ENCODE assay signal across 1 cellular context in the genomic region with DNA sequence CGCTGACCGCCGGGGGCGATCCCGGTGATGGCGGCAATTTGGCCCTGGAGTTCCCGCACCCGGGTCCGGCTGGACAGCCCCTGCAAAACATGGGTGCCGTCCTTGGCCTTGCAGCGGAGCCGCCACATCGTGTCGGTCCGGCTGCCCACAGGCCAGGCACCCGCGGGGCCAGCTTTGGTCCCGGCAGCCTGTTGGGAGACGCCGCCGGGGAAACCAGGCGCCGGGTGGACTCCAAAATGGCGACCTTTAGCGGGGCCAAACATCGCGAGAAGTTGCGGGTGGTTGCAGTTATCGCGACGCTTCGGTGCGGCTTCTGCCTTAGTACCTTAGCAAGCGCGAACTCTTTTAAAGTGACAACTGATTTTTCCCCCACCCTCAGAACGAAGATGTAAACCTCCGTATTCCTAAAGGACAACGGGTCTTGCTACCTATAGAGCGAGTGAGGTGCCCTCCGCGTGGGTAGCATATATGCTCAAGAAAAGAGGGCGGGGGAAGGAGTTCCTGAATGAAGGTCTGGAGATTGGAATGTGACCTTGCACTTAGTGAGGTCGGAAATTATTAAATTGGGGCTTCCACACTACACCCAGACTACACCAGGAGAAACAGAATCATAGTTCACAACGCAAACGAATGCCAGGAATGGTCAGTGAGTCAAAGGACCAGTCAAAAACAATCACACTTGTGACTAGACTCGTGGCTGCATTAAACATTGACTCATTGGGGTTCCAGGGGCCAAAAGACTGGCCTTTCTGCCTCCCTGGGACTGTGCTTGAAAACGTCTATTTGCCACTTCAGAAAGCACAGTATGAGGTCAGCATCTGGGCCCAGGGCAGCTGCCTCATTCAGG.
A peak's percentile ranks its signal among the peaks of the same experiment; 100 is the strongest.
TF ChIP-seq lines count a peak whose summit lies in the region.

YOD1 (minus strand) TSS at position 441 of the 847 bp plus-strand sequence; CDS start at position 263, 178 bp downstream.

TF ChIP-seq in HepG2, 621 proteins besides CTCF, POLR2A, EP300 and RAD21 (continued from another document and continues in another):
- peak; percentile 81 for TF ChIP-seq UBTF (CRISPR knock-in tag; IDR thresholded peaks at IDR 0.05)
- TF ChIP-seq RARG (CRISPR knock-in tag; IDR thresholded peaks at IDR 0.05; ENCODE audit: low read depth), result no peak
- no peak for TF ChIP-seq DNMT1 (CRISPR knock-in tag; IDR thresholded peaks at IDR 0.05)
- no peak for TF ChIP-seq MAFG (CRISPR knock-in tag; IDR thresholded peaks at IDR 0.05)
- TF ChIP-seq ZNF441 (CRISPR knock-in tag; IDR thresholded peaks at IDR 0.05; ENCODE audit: borderline replicate concordance), result no peak
- TF ChIP-seq, protein P1, sequence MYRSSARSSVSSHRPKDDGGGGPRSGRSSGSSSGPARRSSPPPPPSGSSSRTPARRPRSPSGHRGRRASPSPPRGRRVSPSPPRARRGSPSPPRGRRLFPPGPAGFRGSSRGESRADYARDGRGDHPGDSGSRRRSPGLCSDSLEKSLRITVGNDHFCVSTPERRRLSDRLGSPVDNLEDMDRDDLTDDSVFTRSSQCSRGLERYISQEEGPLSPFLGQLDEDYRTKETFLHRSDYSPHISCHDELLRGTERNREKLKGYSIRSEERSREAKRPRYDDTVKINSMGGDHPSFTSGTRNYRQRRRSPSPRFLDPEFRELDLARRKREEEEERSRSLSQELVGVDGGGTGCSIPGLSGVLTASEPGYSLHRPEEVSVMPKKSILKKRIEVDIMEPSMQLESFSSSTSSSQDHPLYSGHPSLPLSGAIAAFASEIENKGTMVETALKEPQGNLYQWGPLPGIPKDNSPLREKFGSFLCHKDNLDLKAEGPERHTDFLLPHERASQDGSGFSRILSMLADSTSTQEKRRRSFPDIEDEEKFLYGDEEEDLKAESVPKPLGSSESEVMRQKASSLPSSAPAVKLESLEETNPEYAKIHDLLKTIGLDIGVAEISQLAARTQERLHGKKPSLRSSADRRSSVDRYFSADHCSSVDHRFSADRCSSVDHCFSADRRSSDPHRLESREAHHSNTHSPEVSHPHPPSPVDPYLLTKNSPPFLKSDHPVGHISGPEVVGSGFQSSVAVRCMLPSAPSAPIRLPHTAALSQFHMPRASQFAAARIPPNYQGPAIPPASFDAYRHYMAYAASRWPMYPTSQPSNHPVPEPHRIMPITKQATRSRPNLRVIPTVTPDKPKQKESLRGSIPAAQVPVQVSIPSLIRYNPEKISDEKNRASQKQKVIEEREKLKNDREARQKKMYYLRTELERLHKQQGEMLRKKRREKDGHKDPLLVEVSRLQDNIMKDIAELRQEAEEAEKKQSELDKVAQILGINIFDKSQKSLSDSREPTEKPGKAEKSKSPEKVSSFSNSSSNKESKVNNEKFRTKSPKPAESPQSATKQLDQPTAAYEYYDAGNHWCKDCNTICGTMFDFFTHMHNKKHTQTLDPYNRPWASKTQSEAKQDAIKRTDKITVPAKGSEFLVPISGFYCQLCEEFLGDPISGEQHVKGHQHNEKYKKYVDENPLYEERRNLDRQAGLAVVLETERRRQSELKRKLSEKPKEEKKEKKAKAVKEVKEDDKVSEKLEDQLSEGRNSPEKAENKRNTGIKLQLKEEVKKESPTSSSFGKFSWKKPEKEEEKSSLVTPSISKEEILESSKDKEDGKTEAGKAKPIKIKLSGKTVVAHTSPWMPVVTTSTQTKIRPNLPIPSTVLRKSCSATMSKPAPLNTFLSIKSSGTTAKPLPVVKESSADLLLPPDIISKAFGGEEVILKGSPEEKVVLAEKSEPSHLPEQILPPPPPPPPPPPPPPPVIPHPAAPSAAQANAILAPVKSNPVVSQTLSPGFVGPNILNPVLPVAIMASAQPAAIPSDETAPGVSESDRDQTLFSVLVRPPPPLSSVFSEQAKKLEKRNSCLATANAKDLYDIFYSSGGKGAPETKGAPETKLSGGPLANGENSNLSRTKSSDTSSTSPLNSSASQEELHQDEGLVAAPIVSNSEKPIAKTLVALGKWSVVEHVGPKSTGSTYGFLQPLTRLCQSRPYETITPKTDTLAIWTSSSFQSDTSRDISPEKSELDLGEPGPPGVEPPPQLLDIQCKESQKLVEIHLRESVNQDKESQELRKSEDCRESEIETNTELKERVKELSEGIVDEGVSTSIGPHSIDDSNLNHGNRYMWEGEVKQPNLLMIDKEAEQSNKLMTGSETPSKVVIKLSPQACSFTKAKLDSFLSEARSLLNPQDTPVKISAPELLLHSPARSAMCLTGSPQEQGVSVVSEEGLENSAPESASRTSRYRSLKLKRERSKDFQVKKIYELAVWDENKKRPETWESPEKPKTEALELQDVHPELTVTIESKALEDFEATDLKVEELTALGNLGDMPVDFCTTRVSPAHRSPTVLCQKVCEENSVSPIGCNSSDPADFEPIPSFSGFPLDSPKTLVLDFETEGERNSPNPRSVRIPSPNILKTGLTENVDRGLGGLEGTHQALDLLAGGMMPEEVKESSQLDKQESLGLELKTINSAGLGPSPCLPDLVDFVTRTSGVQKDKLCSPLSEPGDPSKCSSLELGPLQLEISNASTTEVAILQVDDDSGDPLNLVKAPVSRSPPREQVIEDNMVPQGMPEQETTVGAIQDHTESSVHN (CRISPR knock-in tag; IDR thresholded peaks at IDR 0.05), result no peak
- TF ChIP-seq ZNF446 (CRISPR knock-in tag; IDR thresholded peaks at IDR 0.05), result 0 out of 2 replicates have a peak, but pooled peaks have one; percentile 29
- peak; percentile 93 for TF ChIP-seq SRSF1 (optimal IDR thresholded peaks at IDR 0.05; ENCODE audit: low read depth, low read length)
- TF ChIP-seq MAFK (conservative IDR thresholded peaks at IDR 0.05 in 1 of 2, IDR thresholded peaks at IDR 0.05 in 1 of 2; ENCODE audit: low read length in 2 of 2), result no peak
- TF ChIP-seq, protein P2, sequence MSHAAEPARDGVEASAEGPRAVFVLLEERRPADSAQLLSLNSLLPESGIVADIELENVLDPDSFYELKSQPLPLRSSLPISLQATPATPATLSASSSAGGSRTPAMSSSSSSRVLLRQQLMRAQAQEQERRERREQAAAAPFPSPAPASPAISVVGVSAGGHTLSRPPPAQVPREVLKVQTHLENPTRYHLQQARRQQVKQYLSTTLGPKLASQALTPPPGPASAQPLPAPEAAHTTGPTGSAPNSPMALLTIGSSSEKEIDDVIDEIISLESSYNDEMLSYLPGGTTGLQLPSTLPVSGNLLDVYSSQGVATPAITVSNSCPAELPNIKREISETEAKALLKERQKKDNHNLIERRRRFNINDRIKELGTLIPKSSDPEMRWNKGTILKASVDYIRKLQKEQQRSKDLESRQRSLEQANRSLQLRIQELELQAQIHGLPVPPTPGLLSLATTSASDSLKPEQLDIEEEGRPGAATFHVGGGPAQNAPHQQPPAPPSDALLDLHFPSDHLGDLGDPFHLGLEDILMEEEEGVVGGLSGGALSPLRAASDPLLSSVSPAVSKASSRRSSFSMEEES (CRISPR knock-in tag; IDR thresholded peaks at IDR 0.05), result no peak
- TF ChIP-seq ATF6 (CRISPR knock-in tag; conservative IDR thresholded peaks at IDR 0.05), result no peak
- TF ChIP-seq ZSCAN30 (CRISPR knock-in tag; IDR thresholded peaks at IDR 0.05), result peak; percentile 34; the same call in 1 of the 2 replicates
- TF ChIP-seq CC2D1A (CRISPR knock-in tag; IDR thresholded peaks at IDR 0.05), result no peak
- no peak for TF ChIP-seq ZNF850 (CRISPR knock-in tag; conservative IDR thresholded peaks at IDR 0.05)
- no peak for TF ChIP-seq ZNF296 (CRISPR knock-in tag; conservative IDR thresholded peaks at IDR 0.05)
- TF ChIP-seq ATAD3A (CRISPR knock-in tag; IDR thresholded peaks at IDR 0.05), result no peak
- TF ChIP-seq BORCS8-MEF2B (CRISPR knock-in tag; IDR thresholded peaks at IDR 0.05), result peak; percentile 76; the same call in 1 of the 2 replicates
- TF ChIP-seq ZNF329 (CRISPR knock-in tag; IDR thresholded peaks at IDR 0.05; ENCODE audit: low read depth), result 0 out of 2 replicates have a peak, but pooled peaks have one; percentile 65
- TF ChIP-seq TOPORS (CRISPR knock-in tag; IDR thresholded peaks at IDR 0.05), result no peak
- TF ChIP-seq HNRNPH1 (optimal IDR thresholded peaks at IDR 0.05; ENCODE audit: low read depth, low read length), result no peak
- no peak for TF ChIP-seq HNF4G (IDR thresholded peaks at IDR 0.05; ENCODE audit: borderline replicate concordance, low read depth, low read length)
- no peak for TF ChIP-seq HNF4G (CRISPR knock-in tag; IDR thresholded peaks at IDR 0.05; ENCODE audit: borderline replicate concordance, low read depth)
- TF ChIP-seq, protein P3, sequence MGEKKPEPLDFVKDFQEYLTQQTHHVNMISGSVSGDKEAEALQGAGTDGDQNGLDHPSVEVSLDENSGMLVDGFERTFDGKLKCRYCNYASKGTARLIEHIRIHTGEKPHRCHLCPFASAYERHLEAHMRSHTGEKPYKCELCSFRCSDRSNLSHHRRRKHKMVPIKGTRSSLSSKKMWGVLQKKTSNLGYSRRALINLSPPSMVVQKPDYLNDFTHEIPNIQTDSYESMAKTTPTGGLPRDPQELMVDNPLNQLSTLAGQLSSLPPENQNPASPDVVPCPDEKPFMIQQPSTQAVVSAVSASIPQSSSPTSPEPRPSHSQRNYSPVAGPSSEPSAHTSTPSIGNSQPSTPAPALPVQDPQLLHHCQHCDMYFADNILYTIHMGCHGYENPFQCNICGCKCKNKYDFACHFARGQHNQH (CRISPR knock-in tag; IDR thresholded peaks at IDR 0.05), result no peak
- TF ChIP-seq, protein P4, sequence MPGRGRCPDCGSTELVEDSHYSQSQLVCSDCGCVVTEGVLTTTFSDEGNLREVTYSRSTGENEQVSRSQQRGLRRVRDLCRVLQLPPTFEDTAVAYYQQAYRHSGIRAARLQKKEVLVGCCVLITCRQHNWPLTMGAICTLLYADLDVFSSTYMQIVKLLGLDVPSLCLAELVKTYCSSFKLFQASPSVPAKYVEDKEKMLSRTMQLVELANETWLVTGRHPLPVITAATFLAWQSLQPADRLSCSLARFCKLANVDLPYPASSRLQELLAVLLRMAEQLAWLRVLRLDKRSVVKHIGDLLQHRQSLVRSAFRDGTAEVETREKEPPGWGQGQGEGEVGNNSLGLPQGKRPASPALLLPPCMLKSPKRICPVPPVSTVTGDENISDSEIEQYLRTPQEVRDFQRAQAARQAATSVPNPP (CRISPR knock-in tag; IDR thresholded peaks at IDR 0.05), result 0 out of 2 replicates have a peak, but pooled peaks have one; percentile 22
- TF ChIP-seq KMT2A (CRISPR knock-in tag; IDR thresholded peaks at IDR 0.05), result peak; percentile 80; the same call in 1 of the 2 replicates
- TF ChIP-seq, protein P5, sequence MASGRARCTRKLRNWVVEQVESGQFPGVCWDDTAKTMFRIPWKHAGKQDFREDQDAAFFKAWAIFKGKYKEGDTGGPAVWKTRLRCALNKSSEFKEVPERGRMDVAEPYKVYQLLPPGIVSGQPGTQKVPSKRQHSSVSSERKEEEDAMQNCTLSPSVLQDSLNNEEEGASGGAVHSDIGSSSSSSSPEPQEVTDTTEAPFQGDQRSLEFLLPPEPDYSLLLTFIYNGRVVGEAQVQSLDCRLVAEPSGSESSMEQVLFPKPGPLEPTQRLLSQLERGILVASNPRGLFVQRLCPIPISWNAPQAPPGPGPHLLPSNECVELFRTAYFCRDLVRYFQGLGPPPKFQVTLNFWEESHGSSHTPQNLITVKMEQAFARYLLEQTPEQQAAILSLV (CRISPR knock-in tag; IDR thresholded peaks at IDR 0.05; ENCODE audit: borderline replicate concordance), result no peak
- TF ChIP-seq, protein P6, sequence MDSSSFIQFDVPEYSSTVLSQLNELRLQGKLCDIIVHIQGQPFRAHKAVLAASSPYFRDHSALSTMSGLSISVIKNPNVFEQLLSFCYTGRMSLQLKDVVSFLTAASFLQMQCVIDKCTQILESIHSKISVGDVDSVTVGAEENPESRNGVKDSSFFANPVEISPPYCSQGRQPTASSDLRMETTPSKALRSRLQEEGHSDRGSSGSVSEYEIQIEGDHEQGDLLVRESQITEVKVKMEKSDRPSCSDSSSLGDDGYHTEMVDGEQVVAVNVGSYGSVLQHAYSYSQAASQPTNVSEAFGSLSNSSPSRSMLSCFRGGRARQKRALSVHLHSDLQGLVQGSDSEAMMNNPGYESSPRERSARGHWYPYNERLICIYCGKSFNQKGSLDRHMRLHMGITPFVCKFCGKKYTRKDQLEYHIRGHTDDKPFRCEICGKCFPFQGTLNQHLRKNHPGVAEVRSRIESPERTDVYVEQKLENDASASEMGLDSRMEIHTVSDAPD (CRISPR knock-in tag; IDR thresholded peaks at IDR 0.05), result no peak
- TF ChIP-seq, protein P7, sequence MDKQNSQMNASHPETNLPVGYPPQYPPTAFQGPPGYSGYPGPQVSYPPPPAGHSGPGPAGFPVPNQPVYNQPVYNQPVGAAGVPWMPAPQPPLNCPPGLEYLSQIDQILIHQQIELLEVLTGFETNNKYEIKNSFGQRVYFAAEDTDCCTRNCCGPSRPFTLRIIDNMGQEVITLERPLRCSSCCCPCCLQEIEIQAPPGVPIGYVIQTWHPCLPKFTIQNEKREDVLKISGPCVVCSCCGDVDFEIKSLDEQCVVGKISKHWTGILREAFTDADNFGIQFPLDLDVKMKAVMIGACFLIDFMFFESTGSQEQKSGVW (CRISPR knock-in tag; IDR thresholded peaks at IDR 0.05; ENCODE audit: borderline replicate concordance), result no peak
- TF ChIP-seq MED8 (CRISPR knock-in tag; IDR thresholded peaks at IDR 0.05; ENCODE audit: insufficient replicate concordance), result peak; percentile 42
